Comparison of ENCODE assay signal across 8 cellular contexts in the genomic region with DNA sequence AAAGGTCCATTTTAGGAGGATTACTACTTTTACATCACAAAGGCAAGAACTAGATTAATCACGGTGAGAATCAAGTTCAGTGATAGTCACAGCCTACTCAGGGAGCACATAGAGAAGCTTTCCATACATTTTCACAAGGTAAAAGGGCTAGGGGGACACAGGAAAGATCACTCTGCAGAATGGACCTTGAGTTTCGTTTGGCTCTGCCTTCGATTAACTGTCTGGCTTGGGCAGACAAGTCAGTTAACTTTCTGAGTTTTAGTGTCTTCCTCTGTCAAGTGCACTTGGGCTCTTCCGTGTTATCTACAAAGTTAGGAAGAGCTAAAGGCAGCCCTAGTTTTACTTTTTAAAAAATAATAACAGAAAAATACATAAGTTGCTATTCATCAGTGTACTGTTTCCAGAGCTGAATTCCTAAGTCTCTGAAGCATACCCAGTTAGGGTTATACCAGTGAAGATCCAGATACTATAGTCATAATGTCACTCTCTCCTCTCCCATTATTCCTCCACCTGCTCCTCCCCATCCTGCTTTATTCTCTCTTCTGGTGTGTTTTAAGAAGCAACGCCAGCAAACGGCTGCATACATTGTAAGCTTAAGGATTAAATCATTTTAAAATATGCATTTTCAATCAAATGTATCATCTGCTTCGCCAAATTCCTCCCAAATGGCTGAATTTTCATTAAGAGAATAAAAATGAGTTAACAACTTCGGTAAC. TPM values are rescaled to one million over a fixed set of nuclear protein-coding genes. Genes with fewer than 3 reads are reported as not detected.
DNase-seq lines count a peak whose midpoint lies in the region; ATAC-seq and TF ChIP-seq lines count a peak whose summit lies in the region.

No MANE protein-coding gene starts in this region.

- TF ChIP-seq CTCF in fibroblast of the aortic adventitia (IDR thresholded peaks at IDR 0.05; ENCODE audit: insufficient read depth, low read length), result no peak

- H3K4me1 Mint-ChIP-seq in activated T-cell treated with anti-CD3 and anti-CD28 coated beads, Interleukin-2, amount 50 U/mL, for 72 hours (ENCODE audit: low read depth), result peaks cover 46% of the 10 kb centered on the region
- H3K4me1 Mint-ChIP-seq in T-cell, result peaks cover 51 to 58% (median 58%) of the 10 kb centered on the region in 3 donors

- no peaks in the 10 kb centered on the region for H3K9me3 Mint-ChIP-seq in activated T-cell treated with anti-CD3 and anti-CD28 coated beads, Interleukin-2, amount 50 U/mL, for 72 hours
- H3K9me3 Mint-ChIP-seq in T-cell, result no peaks in the 10 kb centered on the region

- TF ChIP-seq POLR2A in GM18505 (IDR thresholded peaks at IDR 0.05; ENCODE audit: borderline replicate concordance, extremely low read depth, insufficient read depth, insufficient read length), result no peak

- peak overlapping the region; percentile 69 for H3K27ac Mint-ChIP-seq in activated T-cell treated with anti-CD3 and anti-CD28 coated beads, Interleukin-2, amount 50 U/mL, for 72 hours
- H3K27ac Mint-ChIP-seq in T-cell, result peak overlapping the region; percentile 82 to 85

- H3K27me3 Mint-ChIP-seq in activated T-cell treated with anti-CD3 and anti-CD28 coated beads, Interleukin-2, amount 50 U/mL, for 72 hours (ENCODE audit: low read depth), result no peaks in the 10 kb centered on the region
- no peaks in the 10 kb centered on the region for H3K27me3 Mint-ChIP-seq in T-cell

- CTCF ChIA-PET in T-cell (lab: Charles Lee), result interaction anchor here (0.6 to 0.9 kb wide), 3 partner anchors 19 to 88 kb away, joined by 3 read pairs; no protein-coding TSS in a partner anchor

- POLR2A ChIA-PET in T-cell (lab: Charles Lee), result interaction anchor here in 1 of 2 donors (0.5 to 0.6 kb wide), 2 partner anchors 33 to 1419 kb away, joined by 3 to 4 read pairs; no protein-coding TSS in a partner anchor

- H3K4me3 Mint-ChIP-seq in activated T-cell treated with anti-CD3 and anti-CD28 coated beads, Interleukin-2, amount 50 U/mL, for 72 hours, result peak overlapping the region; percentile 98 to 100
- H3K4me3 Mint-ChIP-seq in T-cell, result peak overlapping the region; percentile 93 to 96 (median 95)

- no peak for ATAC-seq in activated T-cell treated with anti-CD3 and anti-CD28 coated beads, Interleukin-2, amount 50 U/mL, for 72 hours (replicated peaks in 1 of 2)
- ATAC-seq in T-cell (replicated peaks in 1 of 4) (no peak), GM18505 (IDR thresholded peaks at IDR 0.05; ENCODE audit: unreplicated experiment) (no peak), HG03565 (IDR thresholded peaks at IDR 0.05; ENCODE audit: unreplicated experiment) (no peak)

- H3K4me3 ChIP-seq in fibroblast of the aortic adventitia (ENCODE audit: low read depth, low read length), result peak overlapping the region; percentile 91

- peak in 1 of 2 donors; percentile 2 for DNase-seq in activated T-cell treated with anti-CD3 and anti-CD28 coated beads, Interleukin-2, amount 50 U/mL, for 72 hours
- no peak for DNase-seq in activated T-cell treated with anti-CD3 and anti-CD28 coated beads for 4 hours
- no peak for DNase-seq in T-cell
- DNase-seq in fibroblast of the aortic adventitia (ENCODE audit: low read depth), result no peak
- peak; percentile 15 for DNase-seq in retina
- no peak for DNase-seq in NCI-H510A treated with DMSO at 0.1 percent for 48 hours (lab: John Stamatoyannopoulos, UW)

- peaks cover 3 to 4% of the 10 kb centered on the region in 2 donors for H3K36me3 Mint-ChIP-seq in activated T-cell treated with anti-CD3 and anti-CD28 coated beads, Interleukin-2, amount 50 U/mL, for 72 hours (ENCODE audit: insufficient read depth in 2 of 2)
- H3K36me3 Mint-ChIP-seq in T-cell, result no peaks in the 10 kb centered on the region

RNA-seq across cellular contexts. Expression of gene CEP170, which starts 1.7 kb away (rescaled TPM):
- total RNA-seq in activated T-cell treated with anti-CD3 and anti-CD28 coated beads, Interleukin-2, amount 50 U/mL, for 72 hours, result 10 to 100 TPM; 49.4 to 54.7 TPM
- total RNA-seq in T-cell, result 10 to 100 TPM; 32.7 to 50.4 (median 37.0) TPM
- total RNA-seq in fibroblast of the aortic adventitia (ENCODE audit: low replicate concordance), result 120 and 207 TPM in 2 replicates

RNA-seq across cellular contexts. Expression of gene SDCCAG8, which starts 2.5 kb away (rescaled TPM):
- 10 to 100 TPM; 31.3 to 40.2 TPM for total RNA-seq in activated T-cell treated with anti-CD3 and anti-CD28 coated beads, Interleukin-2, amount 50 U/mL, for 72 hours
- 10 to 100 TPM; 23.5 to 37.5 (median 31.2) TPM for total RNA-seq in T-cell
- total RNA-seq in fibroblast of the aortic adventitia (ENCODE audit: low replicate concordance), result 69.2 and 95.1 TPM in 2 replicates
